Comparison of ENCODE assay signal across 10 cellular contexts in genomic region chr3:102057781-102058421, GRCh38.
DNase-seq lines count a peak whose midpoint lies in the region; ATAC-seq, FAIRE-seq and TF ChIP-seq lines count a peak whose summit lies in the region.
"Had no signal": no experiment of that assay in that cellular context is flagged by ENCODE, and none has a peak within 500 bp of the region (broad histone marks: within the 10 kb centered on the region; RNA-seq: fewer than 3 reads in every experiment).

No MANE protein-coding gene starts in this region.

- H3K27me3 ChIP-seq in right lobe of liver (no peaks in the 10 kb centered on the region), HepG2 (ENCODE audit: control insufficient read depth in 1 of 2, insufficient read depth in 2 of 2, low read length in 2 of 2) (0 out of 5 replicates have a peak, but pooled peaks cover 0 to 3% of the 10 kb centered on the region in 2 experiments)
- H3K27me3 ChIP-seq: BLaER1 treated with 17β-estradiol and CSF1 and Interleukin-3, amounts not matched to agents 10 nM and 100 nM had no signal

- CTCF ChIA-PET in HepG2 (lab: Yijun Ruan, JAX; ENCODE audit: low intra/inter-chr PET ratio, low total read pairs) = no interaction called here
- CTCF ChIA-PET in OCI-LY7 (lab: Charles Lee; ENCODE audit: unreplicated experiment) = no interaction called here
- CTCF ChIA-PET in Calu3 (lab: Charles Lee) = interaction anchor here (1.3 kb wide), 1 partner anchor 64 kb away, joined by 3 read pairs; no protein-coding TSS in a partner anchor

- peak overlapping the region; percentile 0 to 41 for H3K4me3 Mint-ChIP-seq in stimulated activated naive CD8-positive, alpha-beta T cell treated with anti-CD3 and anti-CD28 coated beads, Interleukin-15, amount 100 ng/mL, for 72 hours
- H3K4me3 Mint-ChIP-seq in Calu3 (ENCODE audit: low read depth, unreplicated experiment) = no peak overlapping the region

- in situ Hi-C loops in HepG2 (cut with HindIII; ENCODE audit: extremely low pct_ligation_motif_present, low pct_unique_long_range_greater_than_20kb) = no loop called here

- peaks cover 0 to 7% of the 10 kb centered on the region in 2 donors for H3K9me3 Mint-ChIP-seq in stimulated activated naive CD8-positive, alpha-beta T cell treated with anti-CD3 and anti-CD28 coated beads, Interleukin-15, amount 100 ng/mL, for 72 hours
- peaks cover 5% of the 10 kb centered on the region for H3K9me3 Mint-ChIP-seq in Calu3 (ENCODE audit: low read depth, unreplicated experiment)

- H2AFZ ChIP-seq in HepG2 (ENCODE audit: low read length) (no peak overlapping the region), OCI-LY7 (ENCODE audit: low read length) (no peak overlapping the region)

- H3K27ac ChIP-seq in right lobe of liver (no peak overlapping the region), HepG2 (ENCODE audit: extremely low read length, insufficient read depth, low read length) (no peak overlapping the region), OCI-LY7 (ENCODE audit: low read depth, low read length, poor library complexity, severe bottlenecking) (no peak overlapping the region)
- H3K27ac ChIP-seq: BLaER1 treated with 17β-estradiol and CSF1 and Interleukin-3, amounts not matched to agents 10 nM and 100 nM; skin epidermis had no signal

- H3K27me3 Mint-ChIP-seq in stimulated activated naive CD8-positive, alpha-beta T cell treated with anti-CD3 and anti-CD28 coated beads, Interleukin-15, amount 100 ng/mL, for 72 hours = no peaks in the 10 kb centered on the region
- no peaks in the 10 kb centered on the region for H3K27me3 Mint-ChIP-seq in Calu3 (ENCODE audit: unreplicated experiment)

- H3K4me3 ChIP-seq in right lobe of liver (no peak overlapping the region), HepG2 (replicated peaks in 1 of 3; ENCODE audit: insufficient read depth in 1 of 3, low read depth in 2 of 3, low read length in 3 of 3) (no peak overlapping the region), OCI-LY7 (ENCODE audit: low read depth, low read length, poor library complexity, severe bottlenecking) (no peak overlapping the region)
- H3K4me3 ChIP-seq: BLaER1 treated with 17β-estradiol and CSF1 and Interleukin-3, amounts not matched to agents 10 nM and 100 nM; skin epidermis had no signal

- H3K4me2 ChIP-seq in HepG2 (ENCODE audit: low read depth, low read length) = no peak overlapping the region
- H3K4me2 ChIP-seq in OCI-LY7 (ENCODE audit: low read length) = no peak overlapping the region

- no peak overlapping the region for H3K9ac ChIP-seq in HepG2 (ENCODE audit: insufficient read depth, low read depth, low read length)
- H3K9ac ChIP-seq: BLaER1 treated with 17β-estradiol and CSF1 and Interleukin-3, amounts not matched to agents 10 nM and 100 nM had no signal

- no peak for TF ChIP-seq EP300 in HepG2 (IDR thresholded peaks at IDR 0.05; ENCODE audit: low read depth in 2 of 2, low read length in 2 of 2)
- no peak for TF ChIP-seq EP300 in HepG2 (CRISPR knock-in tag; IDR thresholded peaks at IDR 0.05; ENCODE audit: borderline replicate concordance)

- H3K36me3 ChIP-seq in right lobe of liver = no peaks in the 10 kb centered on the region
- no peaks in the 10 kb centered on the region for H3K36me3 ChIP-seq in HepG2 (replicated peaks in 1 of 2; ENCODE audit: control insufficient read depth in 1 of 2, insufficient read depth in 2 of 2, low read length in 2 of 2)
- H3K36me3 ChIP-seq in OCI-LY7 (ENCODE audit: insufficient read depth, low read length) = no peaks in the 10 kb centered on the region
- H3K36me3 ChIP-seq: BLaER1 treated with 17β-estradiol and CSF1 and Interleukin-3, amounts not matched to agents 10 nM and 100 nM had no signal

- no peaks in the 10 kb centered on the region for H3K36me3 Mint-ChIP-seq in Calu3 (ENCODE audit: insufficient read depth, unreplicated experiment)

- no peaks in the 10 kb centered on the region for H3K4me1 ChIP-seq in right lobe of liver
- peaks cover 6% of the 10 kb centered on the region for H3K4me1 ChIP-seq in HepG2 (ENCODE audit: insufficient read depth, low read length)
- peaks cover 6% of the 10 kb centered on the region for H3K4me1 ChIP-seq in OCI-LY7 (ENCODE audit: insufficient read depth, low read length, poor library complexity, severe bottlenecking)

- no peaks in the 10 kb centered on the region for H3K79me2 ChIP-seq in HepG2 (ENCODE audit: insufficient read depth, low read length)
- H3K79me2 ChIP-seq in OCI-LY7 (ENCODE audit: insufficient read depth, low read depth, low read length) = no peaks in the 10 kb centered on the region

- DNase-seq in right lobe of liver (no peak), HepG2 (ENCODE audit: low spot score) (no peak), OCI-LY7 (ENCODE audit: low spot score) (peak; percentile 32), Calu3 (no peak), LoVo (ENCODE audit: low spot score) (no peak), NCI-H345 (lab: John Stamatoyannopoulos, UW) (no peak)
- peak in 1 of 2 donors; percentile 33 for DNase-seq in stimulated activated naive CD8-positive, alpha-beta T cell treated with anti-CD3 and anti-CD28 coated beads, Interleukin-15, amount 100 ng/mL, for 72 hours

- peaks cover 39% of the 10 kb centered on the region for H3K4me1 Mint-ChIP-seq in stimulated activated naive CD8-positive, alpha-beta T cell treated with anti-CD3 and anti-CD28 coated beads, Interleukin-15, amount 100 ng/mL, for 72 hours
- H3K4me1 Mint-ChIP-seq in Calu3 (ENCODE audit: low read depth, unreplicated experiment) = peaks cover 13% of the 10 kb centered on the region

- ATAC-seq in right lobe of liver (peak in 3 of 4 donors; percentile 24 to 43 (median 41)), HepG2 (no peak), HG02840 (IDR thresholded peaks at IDR 0.05; ENCODE audit: low FRiP score, unreplicated experiment) (peak; percentile 76)
- peak; percentile 86 for ATAC-seq in stimulated activated naive CD8-positive, alpha-beta T cell treated with anti-CD3 and anti-CD28 coated beads, Interleukin-15, amount 100 ng/mL, for 72 hours

- TF ChIP-seq CTCF in right lobe of liver (IDR thresholded peaks at IDR 0.05) (no peak), HepG2 (CRISPR knock-in tag; IDR thresholded peaks at IDR 0.05) (no peak), OCI-LY7 (conservative IDR thresholded peaks at IDR 0.05; ENCODE audit: low read length) (no peak), Calu3 (IDR thresholded peaks at IDR 0.05; ENCODE audit: unreplicated experiment) (no peak)

- no peak for FAIRE-seq in HepG2 (lab: Jason Lieb, UNC)

- no peaks in the 10 kb centered on the region for H4K20me1 ChIP-seq in HepG2 (ENCODE audit: insufficient read depth, low read length)
- no peaks in the 10 kb centered on the region for H4K20me1 ChIP-seq in OCI-LY7 (ENCODE audit: insufficient read depth, low read length)
- H4K20me1 ChIP-seq: BLaER1 treated with 17β-estradiol and CSF1 and Interleukin-3, amounts not matched to agents 10 nM and 100 nM had no signal

- H3K9me3 ChIP-seq in right lobe of liver (no peaks in the 10 kb centered on the region), HepG2 (ENCODE audit: low read length) (no peaks in the 10 kb centered on the region), OCI-LY7 (ENCODE audit: low read length) (no peaks in the 10 kb centered on the region)
- H3K9me3 ChIP-seq: BLaER1 treated with 17β-estradiol and CSF1 and Interleukin-3, amounts not matched to agents 10 nM and 100 nM had no signal

- H3K9me2 ChIP-seq in OCI-LY7 (ENCODE audit: insufficient read depth, low read length) = no peaks in the 10 kb centered on the region

- BruUV-seq in HepG2 (replicated peaks; lab: Mats Ljungman, UMichigan) (no TSS peak), OCI-LY7 (replicated peaks; lab: Mats Ljungman, UMichigan) (no TSS peak), Calu3 (replicated peaks; lab: Mats Ljungman, UMichigan) (no TSS peak)

- TF ChIP-seq RAD21 in HepG2 (CRISPR knock-in tag; IDR thresholded peaks at IDR 0.05) = no peak

- POLR2A ChIA-PET in HepG2 (lab: Yijun Ruan, JAX) = no interaction called here
- POLR2A ChIA-PET in OCI-LY7 (lab: Charles Lee) = interaction anchor here (0.6 to 0.8 kb wide), 4 partner anchors 15 to 290 kb away, joined by 3 to 5 read pairs (median 4); no protein-coding TSS in a partner anchor

- intact Hi-C loops in right lobe of liver (cut with DNase I) (no loop called here), HepG2 (cut with micrococcal nuclease; ENCODE audit: unreplicated experiment) (no loop called here), OCI-LY7 (cut with micrococcal nuclease; ENCODE audit: unreplicated experiment) (no loop called here), Calu3 (cut with micrococcal nuclease; ENCODE audit: unreplicated experiment) (no loop called here)

- peak overlapping the region; percentile 42 to 93 for H3K27ac Mint-ChIP-seq in stimulated activated naive CD8-positive, alpha-beta T cell treated with anti-CD3 and anti-CD28 coated beads, Interleukin-15, amount 100 ng/mL, for 72 hours
- H3K27ac Mint-ChIP-seq in Calu3 (ENCODE audit: unreplicated experiment) = no peak overlapping the region

- no peak for TF ChIP-seq POLR2A in right lobe of liver (IDR thresholded peaks at IDR 0.05)
- TF ChIP-seq POLR2A in HepG2 (IDR thresholded peaks at IDR 0.05; ENCODE audit: insufficient read depth in 1 of 2, low read depth in 2 of 2, low read length in 2 of 2) = no peak

TF ChIP-seq in HepG2, 621 proteins besides CTCF, POLR2A, EP300 and RAD21:
- no peak for TF ChIP-seq ZNF768 (CRISPR knock-in tag; IDR thresholded peaks at IDR 0.05)
